26 cellular contexts compared by ENCODE assay signal in the genomic region with DNA sequence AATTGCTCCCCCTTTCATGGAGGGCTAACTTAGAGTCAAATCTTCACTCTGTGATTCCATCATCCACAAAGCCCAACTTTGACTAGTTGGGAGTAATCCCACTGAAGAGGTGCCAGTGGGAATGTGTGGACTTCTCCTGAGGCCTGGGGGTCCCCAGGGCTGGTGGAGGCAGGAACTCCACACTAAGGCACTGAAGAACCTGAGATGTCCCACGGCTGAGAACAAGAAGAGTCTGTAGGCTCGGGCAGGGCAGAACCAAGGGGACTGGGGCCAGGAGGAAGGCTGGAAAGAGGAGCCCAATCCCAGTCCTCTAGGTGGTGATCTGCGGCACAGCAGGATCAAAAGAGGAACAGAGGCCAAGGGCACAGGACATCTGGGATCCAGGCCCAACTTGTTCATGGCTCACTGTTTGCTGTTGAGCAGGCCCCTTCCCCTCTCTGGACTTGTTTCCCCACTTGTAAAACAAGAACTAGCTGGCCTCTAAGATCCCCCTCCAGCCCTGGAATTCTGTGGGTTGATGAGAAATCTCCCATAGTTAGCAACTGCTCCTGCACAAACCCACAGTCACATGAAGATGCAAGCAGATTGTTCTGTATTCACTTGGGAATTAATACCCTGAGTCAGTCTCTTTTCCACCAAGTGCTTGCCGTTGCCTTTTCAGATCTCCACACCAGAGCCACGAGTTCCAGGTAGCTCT. TPM values are rescaled to one million over a fixed set of nuclear protein-coding genes. Genes with fewer than 3 reads are reported as not detected.
DNase-seq lines count a peak whose midpoint lies in the region; ATAC-seq and TF ChIP-seq lines count a peak whose summit lies in the region.
"Had no signal": no experiment of that assay in that cellular context is flagged by ENCODE, and none has a peak within 500 bp of the region (broad histone marks: within the 10 kb centered on the region; RNA-seq: fewer than 3 reads in every experiment).

No MANE protein-coding gene starts in this region.

- no peak overlapping the region for H3K27ac ChIP-seq in spleen
- H3K27ac ChIP-seq: lower lobe of right lung, prostate gland, SJCRH30, WERI-Rb-1 had no signal

- H3K4me1 ChIP-seq in spleen, result peaks cover 0 to 11% (median 0%) of the 10 kb centered on the region in 6 donors
- H3K4me1 ChIP-seq: prostate gland had no signal

- no peak for TF ChIP-seq POLR2A in spleen (IDR thresholded peaks at IDR 0.05)

- intact Hi-C loops in spleen (cut with DNase I; ENCODE audit: low total_unique reads), result loop anchor here (10.0 kb wide), 1 partner anchor 445 kb away; no protein-coding TSS in a partner anchor

- no peaks in the 10 kb centered on the region for H3K27me3 ChIP-seq in spleen (replicated peaks in 1 of 7)
- H3K27me3 ChIP-seq: SJCRH30 had no signal

- no peak for ATAC-seq in GM21515 (IDR thresholded peaks at IDR 0.05; ENCODE audit: unreplicated experiment)
- ATAC-seq: lower lobe of right lung had no signal

- WGBS in spleen, 5 donors, result 62 to 79% (median 64%) methylated on average over 5 of the region's 5 CpGs

- no peak for TF ChIP-seq CTCF in astrocyte of the spinal cord (IDR thresholded peaks at IDR 0.05; ENCODE audit: low read depth, low read length)
- TF ChIP-seq CTCF in spleen (IDR thresholded peaks at IDR 0.05 in 8 of 11, conservative IDR thresholded peaks at IDR 0.05 in 3 of 11), result no peak

- in situ Hi-C loops in astrocyte of the spinal cord (cut with HindIII; ENCODE audit: low sequenced_read_pairs), result no loop called here

- DNase-seq in GM04503 (ENCODE audit: low read depth), result peak; percentile 18
- peak; percentile 15 for DNase-seq in astrocyte of the spinal cord (ENCODE audit: low read depth, low spot score)
- DNase-seq in hepatic stellate cell (ENCODE audit: low spot score), result peak; percentile 50
- DNase-seq in renal cortical epithelial cell (ENCODE audit: low read depth), result peak; percentile 61
- DNase-seq in stimulated activated CD4-positive, alpha-beta T cell treated with anti-CD3 and anti-CD28 coated beads, Interleukin-2, amount 100 ng/mL, for 24 hours, result no peak
- DNase-seq in spleen, result no peak
- DNase-seq in activated CD4-positive, alpha-beta T cell treated with anti-CD3 and anti-CD28 coated beads for 4 hours, result no peak
- DNase-seq: activated CD4-positive, alpha-beta memory T cell treated with anti-CD3 and anti-CD28 coated beads for 36 hours; activated naive CD4-positive, alpha-beta T cell treated with anti-CD3 and anti-CD28 coated beads, Interleukin-2, amount 10 ng/mL, durations not matched to agents 7 days and 5 days; activated T-cell treated with anti-CD3 and anti-CD28 coated beads, Interleukin-2, amount 50 U/mL, for 24 hours; AML-193; cortex of kidney; foreskin fibroblast; hippocampal formation; KBM-7; lower lobe of right lung; MV-4-11; NCI-H187; NCI-H2227 treated with DMSO at 0.1 percent for 48 hours; NCI-H82; SJCRH30; stimulated activated CD4-positive, alpha-beta T cell treated with anti-CD3 and anti-CD28 coated beads, Interleukin-4, amount 100 ng/mL, for 4 hours; WERI-Rb-1 had no signal

- H3K36me3 ChIP-seq in spleen, result no peaks in the 10 kb centered on the region
- H3K36me3 ChIP-seq: HAP-1, lower lobe of right lung, prostate gland, SJCRH30, WERI-Rb-1 had no signal

- H3K9me3 ChIP-seq in spleen, result no peaks in the 10 kb centered on the region
- H3K9me3 ChIP-seq: HAP-1, lower lobe of right lung, prostate gland, SJCRH30 had no signal

- no peak overlapping the region for H3K4me3 ChIP-seq in astrocyte of the spinal cord (ENCODE audit: low read depth, low read length)
- no peak overlapping the region for H3K4me3 ChIP-seq in spleen
- H3K4me3 ChIP-seq: HAP-1, lower lobe of right lung, prostate gland, SJCRH30 had no signal

RNA-seq across cellular contexts. Expression of gene ALDH1B1, which starts 32.7 kb away (rescaled TPM):
- total RNA-seq in renal cortical epithelial cell, result 43.2 and 162 TPM in 2 replicates
- 10 to 100 TPM in 2 of 7 donors, 1 to 10 TPM in 5; 6.1 to 14.7 (median 8.7) TPM for total RNA-seq in spleen
- 10 to 100 TPM in 1 of 3 donors, 1 to 10 TPM in 2; 4.0 to 10.8 (median 6.4) TPM for polyA plus RNA-seq in spleen

Comparison
In these comparisons a context has a peak if more than half of its experiments do, and no peak if none do; other contexts are left out.
1. DNase-seq: peak in GM04503 (single experiment), astrocyte of the spinal cord (single experiment), hepatic stellate cell (single experiment) and renal cortical epithelial cell (single experiment); none in stimulated activated CD4-positive, alpha-beta T cell treated with anti-CD3 and anti-CD28 coated beads, Interleukin-2, amount 100 ng/mL, for 24 hours (0 of 2), spleen (single experiment) and activated CD4-positive, alpha-beta T cell treated with anti-CD3 and anti-CD28 coated beads for 4 hours (0 of 2).